ENCODE assay signal across 22 cellular contexts in the genomic region with DNA sequence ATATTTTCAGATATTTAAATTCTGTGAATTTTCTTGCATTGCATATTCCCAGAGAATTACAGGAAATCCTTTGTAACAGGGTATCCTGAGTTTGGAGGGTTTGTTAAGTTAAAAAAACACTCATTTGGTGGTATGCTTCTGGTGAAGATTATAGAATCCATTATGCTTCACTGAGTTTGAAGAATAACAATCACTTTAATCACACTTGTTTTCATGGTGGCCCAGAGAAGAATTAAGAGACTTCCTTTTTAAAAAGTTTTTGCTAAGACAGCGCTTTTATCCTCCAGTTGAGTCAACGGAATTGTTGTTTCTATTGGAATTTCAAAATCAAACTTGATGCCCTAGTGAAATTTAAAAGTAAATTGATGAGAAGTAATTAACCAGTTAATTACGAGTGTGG. TPM values are rescaled to one million over a fixed set of nuclear protein-coding genes. Genes with fewer than 3 reads are reported as not detected.
DNase-seq lines count a peak whose midpoint lies in the region; ATAC-seq and TF ChIP-seq lines count a peak whose summit lies in the region.
"Had no signal": no experiment of that assay in that cellular context is flagged by ENCODE, and none has a peak within 500 bp of the region (broad histone marks: within the 10 kb centered on the region; RNA-seq: fewer than 3 reads in every experiment).

No MANE protein-coding gene starts in this region.

- no peaks in the 10 kb centered on the region for H3K27me3 Mint-ChIP-seq in activated B cell treated with CpG ODN at 0.5 μM for 24 hours
- no peaks in the 10 kb centered on the region for H3K27me3 Mint-ChIP-seq in naive B cell

- no peak for ATAC-seq in heart left ventricle
- no peak for ATAC-seq in right cardiac atrium
- no peak for ATAC-seq in activated B cell treated with CpG ODN at 0.5 μM for 24 hours (ENCODE audit: low read depth)
- ATAC-seq in naive B cell (ENCODE audit: low read depth in 2 of 2) = no peak
- ATAC-seq in GM21737 (IDR thresholded peaks at IDR 0.05; ENCODE audit: unreplicated experiment) = no peak
- ATAC-seq in stimulated activated effector memory CD8-positive, alpha-beta T cell treated with anti-CD3 and anti-CD28 coated beads, Interleukin-12 subunit alpha, Interleukin-12 subunit beta, amount 100 ng/mL, for 72 hours = no peak
- ATAC-seq: CD8-positive, alpha-beta T cell had no signal

- H3K4me1 ChIP-seq in heart left ventricle (peaks cover 0 to 56% (median 22%) of the 10 kb centered on the region in 12 donors), right cardiac atrium (ENCODE audit: control insufficient read depth, insufficient read depth, low read length) (peaks cover 11% of the 10 kb centered on the region), subcutaneous abdominal adipose tissue (ENCODE audit: control insufficient read depth in 5 of 5, insufficient read depth in 5 of 5, low read length in 5 of 5) (peaks cover 0 to 40% (median 0%) of the 10 kb centered on the region in 5 donors)
- no peaks in the 10 kb centered on the region for H3K4me1 ChIP-seq in effector memory CD4-positive, alpha-beta T cell (ENCODE audit: control insufficient read depth, insufficient read depth, low read length, poor library complexity, severe bottlenecking)

- H3K36me3 Mint-ChIP-seq in activated B cell treated with CpG ODN at 0.5 μM for 24 hours (ENCODE audit: low read depth) = peaks cover 46% of the 10 kb centered on the region
- H3K36me3 Mint-ChIP-seq in naive B cell = peaks cover 8 to 15% of the 10 kb centered on the region in 2 donors
- no peaks in the 10 kb centered on the region for H3K36me3 Mint-ChIP-seq in stimulated activated effector memory CD8-positive, alpha-beta T cell treated with anti-CD3 and anti-CD28 coated beads, Interleukin-12 subunit alpha, Interleukin-12 subunit beta, amount 100 ng/mL, for 72 hours
- H3K36me3 Mint-ChIP-seq: CD8-positive, alpha-beta T cell had no signal

- no peaks in the 10 kb centered on the region for H3K27me3 ChIP-seq in heart left ventricle
- no peaks in the 10 kb centered on the region for H3K27me3 ChIP-seq in right cardiac atrium (ENCODE audit: control insufficient read depth, insufficient read depth)
- H3K27me3 ChIP-seq in subcutaneous abdominal adipose tissue (ENCODE audit: control insufficient read depth in 5 of 5, insufficient read depth in 4 of 5, low read length in 5 of 5) = no peaks in the 10 kb centered on the region
- no peaks in the 10 kb centered on the region for H3K27me3 ChIP-seq in effector memory CD4-positive, alpha-beta T cell (replicated peaks; ENCODE audit: control insufficient read depth, insufficient read depth, low read length, poor library complexity, severe bottlenecking)
- H3K27me3 ChIP-seq: BLaER1 had no signal

- H3K9me3 ChIP-seq in heart left ventricle = no peaks in the 10 kb centered on the region
- H3K9me3 ChIP-seq in right cardiac atrium (ENCODE audit: control insufficient read depth, low read length) = no peaks in the 10 kb centered on the region
- H3K9me3 ChIP-seq in subcutaneous abdominal adipose tissue (ENCODE audit: control insufficient read depth in 5 of 5, low read length in 5 of 5) = no peaks in the 10 kb centered on the region
- no peaks in the 10 kb centered on the region for H3K9me3 ChIP-seq in effector memory CD4-positive, alpha-beta T cell (ENCODE audit: control insufficient read depth, low read length)
- H3K9me3 ChIP-seq: BLaER1 had no signal

- no peak overlapping the region for H3K9ac ChIP-seq in subcutaneous abdominal adipose tissue (ENCODE audit: low read length in 5 of 5)
- H3K9ac ChIP-seq: BLaER1 had no signal

- intact Hi-C loops in heart left ventricle (cut with DNase I) = loop anchor here in 1 of 10 donors (10.0 kb wide), 1 partner anchor 48 kb away; no protein-coding TSS in a partner anchor
- intact Hi-C loops in right cardiac atrium (cut with DNase I) = no loop called here
- intact Hi-C loops in activated B cell treated with CpG ODN at 0.5 μM for 24 hours (cut with micrococcal nuclease) = no loop called here

- TF ChIP-seq POLR2A in heart left ventricle (IDR thresholded peaks at IDR 0.05) = no peak

- H3K4me1 Mint-ChIP-seq in activated B cell treated with CpG ODN at 0.5 μM for 24 hours = peaks cover 95% of the 10 kb centered on the region
- peaks cover 72 to 97% (median 94%) of the 10 kb centered on the region in 3 donors for H3K4me1 Mint-ChIP-seq in naive B cell
- peaks cover 9% of the 10 kb centered on the region for H3K4me1 Mint-ChIP-seq in stimulated activated effector memory CD8-positive, alpha-beta T cell treated with anti-CD3 and anti-CD28 coated beads, Interleukin-12 subunit alpha, Interleukin-12 subunit beta, amount 100 ng/mL, for 72 hours

- H3K4me3 Mint-ChIP-seq in activated B cell treated with CpG ODN at 0.5 μM for 24 hours (no peak overlapping the region), naive B cell (peak overlapping the region; percentile 13 to 80 (median 37))
- H3K4me3 Mint-ChIP-seq in stimulated activated effector memory CD8-positive, alpha-beta T cell treated with anti-CD3 and anti-CD28 coated beads, Interleukin-12 subunit alpha, Interleukin-12 subunit beta, amount 100 ng/mL, for 72 hours = no peak overlapping the region
- H3K4me3 Mint-ChIP-seq: CD8-positive, alpha-beta T cell had no signal

- H3K27ac Mint-ChIP-seq in activated B cell treated with CpG ODN at 0.5 μM for 24 hours (peak overlapping the region; percentile 51), naive B cell (peak overlapping the region; percentile 14 to 99 (median 86))
- H3K27ac Mint-ChIP-seq in stimulated activated effector memory CD8-positive, alpha-beta T cell treated with anti-CD3 and anti-CD28 coated beads, Interleukin-12 subunit alpha, Interleukin-12 subunit beta, amount 100 ng/mL, for 72 hours = no peak overlapping the region
- H3K27ac Mint-ChIP-seq: CD8-positive, alpha-beta T cell had no signal

- no peaks in the 10 kb centered on the region for H3K9me3 Mint-ChIP-seq in activated B cell treated with CpG ODN at 0.5 μM for 24 hours
- no peaks in the 10 kb centered on the region for H3K9me3 Mint-ChIP-seq in naive B cell
- no peaks in the 10 kb centered on the region for H3K9me3 Mint-ChIP-seq in stimulated activated effector memory CD8-positive, alpha-beta T cell treated with anti-CD3 and anti-CD28 coated beads, Interleukin-12 subunit alpha, Interleukin-12 subunit beta, amount 100 ng/mL, for 72 hours
- H3K9me3 Mint-ChIP-seq: CD8-positive, alpha-beta T cell had no signal

- POLR2A ChIA-PET in activated B cell treated with CpG ODN at 0.5 μM for 24 hours (lab: Charles Lee) = interaction anchor here (2.3 to 10.9 kb wide), 3 partner anchors 14 to 21 kb away, joined by 11 to 445 read pairs (median 49); partner anchors contain the start of gene PLEKHG1

- 65 to 84% (median 73%) methylated on average over 3 of the region's 3 CpGs for WGBS in heart left ventricle, 4 donors
- 70% methylated on average over 3 of the region's 3 CpGs for WGBS in right cardiac atrium

- TF ChIP-seq CTCF in heart left ventricle (IDR thresholded peaks at IDR 0.05) (no peak), activated B cell treated with CpG ODN at 0.5 μM for 24 hours (IDR thresholded peaks at IDR 0.05) (no peak)

- H3K36me3 ChIP-seq in heart left ventricle (no peaks in the 10 kb centered on the region), subcutaneous abdominal adipose tissue (ENCODE audit: control insufficient read depth in 5 of 5, insufficient read depth in 5 of 5, low read length in 5 of 5) (no peaks in the 10 kb centered on the region)
- H3K36me3 ChIP-seq in effector memory CD4-positive, alpha-beta T cell (ENCODE audit: control insufficient read depth, insufficient read depth, low read length) = no peaks in the 10 kb centered on the region
- H3K36me3 ChIP-seq: BLaER1 had no signal

- CTCF ChIA-PET in activated B cell treated with CpG ODN at 0.5 μM for 24 hours (lab: Charles Lee) = interaction anchor here (0.9 to 2.4 kb wide), 2 partner anchors 17 to 18 kb away, joined by 4 to 11 read pairs; partner anchors contain the start of gene PLEKHG1

- H3K4me3 ChIP-seq in heart left ventricle (no peak overlapping the region), right cardiac atrium (ENCODE audit: low read length) (no peak overlapping the region), subcutaneous abdominal adipose tissue (ENCODE audit: low read depth in 1 of 5, low read length in 5 of 5) (no peak overlapping the region)
- no peak overlapping the region for H3K4me3 ChIP-seq in effector memory CD4-positive, alpha-beta T cell (ENCODE audit: insufficient read depth, low read depth, low read length, poor library complexity, severe bottlenecking)
- H3K4me3 ChIP-seq: BLaER1, GM12878 had no signal

- DNase-seq in heart left ventricle (no peak), right cardiac atrium (no peak), activated B cell treated with CpG ODN at 0.5 μM for 24 hours (no peak), naive B cell (no peak)
- no peak for DNase-seq in stimulated activated effector memory CD8-positive, alpha-beta T cell treated with anti-CD3 and anti-CD28 coated beads, Interleukin-12 subunit alpha, Interleukin-12 subunit beta, amount 100 ng/mL, for 72 hours (ENCODE audit: low spot score in 2 of 2)
- DNase-seq in effector memory CD4-positive, alpha-beta T cell = no peak
- DNase-seq: CD8-positive, alpha-beta T cell; DND-41; GDM1; GOT3; MV-4-11; NCI-H1417; NCI-H187 treated with DMSO at 0.1 percent for 48 hours; NCI-H446; NCI-H69; OCI-M1 had no signal

- H3K27ac ChIP-seq in heart left ventricle (peak overlapping the region in 7 of 12 donors; percentile 23 to 55 (median 46)), right cardiac atrium (ENCODE audit: low read length) (no peak overlapping the region), subcutaneous abdominal adipose tissue (ENCODE audit: low read depth, low read length) (peak overlapping the region; percentile 24)
- no peak overlapping the region for H3K27ac ChIP-seq in effector memory CD4-positive, alpha-beta T cell (ENCODE audit: insufficient read depth, low read length, poor library complexity, severe bottlenecking)
- H3K27ac ChIP-seq: 22Rv1, BLaER1, HL-60 had no signal

RNA-seq across cellular contexts. Expression of gene PLEKHG1, which starts 17.4 kb away (rescaled TPM):
- total RNA-seq in heart left ventricle (10 to 100 TPM in 6 of 9 donors, 1 to 10 TPM in 3; 6.1 to 27.0 (median 11.8) TPM), right cardiac atrium (10 to 100 TPM in 1 of 4 donors, 1 to 10 TPM in 3; 6.9 to 17.6 (median 7.4) TPM), activated B cell treated with CpG ODN at 0.5 μM for 24 hours (199 and 219 TPM in 2 replicates)
- polyA plus RNA-seq in heart left ventricle (1 to 10 TPM; 2.2 to 5.3 TPM), right cardiac atrium (2.2 TPM), naive B cell (ENCODE audit: low read depth in 6 of 6) (10 to 100 TPM; 38.3 to 82.2 (median 50.0) TPM)

Comparison
In these comparisons a context has a peak if more than half of its experiments do, and no peak if none do; other contexts are left out.
1. H3K27ac ChIP-seq: peak in heart left ventricle (7 of 12) and subcutaneous abdominal adipose tissue (single experiment); none in right cardiac atrium (single experiment) and effector memory CD4-positive, alpha-beta T cell (single experiment).
2. H3K4me3 Mint-ChIP-seq: peak in naive B cell (8 of 8); none in activated B cell treated with CpG ODN at 0.5 μM for 24 hours (single experiment) and stimulated activated effector memory CD8-positive, alpha-beta T cell treated with anti-CD3 and anti-CD28 coated beads, Interleukin-12 subunit alpha, Interleukin-12 subunit beta, amount 100 ng/mL, for 72 hours (single experiment).